28 cellular contexts compared by ENCODE assay signal in the genomic region with DNA sequence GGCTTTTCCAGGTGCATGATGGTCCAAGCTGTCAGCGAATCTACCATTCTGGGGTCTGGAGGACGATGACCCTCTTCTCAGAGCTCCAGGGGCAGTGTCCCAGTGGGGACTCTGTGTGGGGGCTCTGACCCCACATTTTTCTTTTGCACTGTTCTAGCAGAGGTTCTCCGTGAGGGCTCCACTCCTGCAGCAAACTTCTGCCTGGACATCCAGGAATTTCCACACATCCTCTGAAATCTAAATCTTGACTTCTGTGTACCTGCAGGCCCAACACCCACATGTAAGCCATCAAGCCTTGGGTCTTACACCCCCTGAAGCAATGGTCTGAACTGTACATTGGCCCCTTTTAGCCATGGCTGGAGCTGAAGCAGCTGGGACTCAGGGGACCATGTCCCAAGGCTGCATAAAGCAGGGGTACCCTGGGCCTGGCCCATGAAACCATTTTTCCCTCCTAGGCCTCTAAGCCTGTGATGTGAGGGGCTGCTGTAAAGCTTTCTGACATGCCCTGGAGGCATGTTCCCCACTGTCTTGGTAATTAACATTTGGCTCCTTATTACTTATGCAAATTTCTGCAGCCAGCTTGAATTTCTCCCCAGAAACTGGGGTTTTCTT.
"Had no signal": no experiment of that assay in that cellular context is flagged by ENCODE, and none has a peak within 500 bp of the region (broad histone marks: within the 10 kb centered on the region; RNA-seq: fewer than 3 reads in every experiment).

No MANE protein-coding gene starts in this region.

- H3K36me3 ChIP-seq: stomach, suprapubic skin, thoracic aorta, thyroid gland, tibial artery, tibial nerve, transverse colon, upper lobe of left lung, upper lobe of right lung, uterus, vagina had no signal

- H3K27ac Mint-ChIP-seq: stimulated activated effector memory CD8-positive, alpha-beta T cell treated with anti-CD3 and anti-CD28 coated beads, Interleukin-12 subunit alpha, Interleukin-12 subunit beta, amount 100 ng/mL, for 72 hours; stimulated activated memory B cell treated with anti-CD40 and anti-IgM and Interleukin-4, amounts not matched to agents 10 μg/mL and 1 μg/mL and 100 μg/mL, for 72 hours; stimulated activated naive B cell treated with anti-CD40 and anti-IgM and Interleukin-4, amounts not matched to agents 10 μg/mL and 1 μg/mL and 100 μg/mL, for 72 hours; stimulated activated naive CD8-positive, alpha-beta T cell treated with anti-CD3 and anti-CD28 coated beads, Interleukin-15, amount 100 ng/mL, for 72 hours; stimulated activated naive CD8-positive, alpha-beta T cell treated with anti-CD3 and anti-CD28 coated beads, Interleukin-15, Interleukin-2, amounts not matched to agents 100 ng/mL and 50 ng/mL, for 24 hours; type B pancreatic cell had no signal

- H3K4me1 Mint-ChIP-seq: stimulated activated effector memory CD8-positive, alpha-beta T cell treated with anti-CD3 and anti-CD28 coated beads, Interleukin-12 subunit alpha, Interleukin-12 subunit beta, amount 100 ng/mL, for 72 hours; stimulated activated memory B cell treated with anti-CD40 and anti-IgM and Interleukin-4, amounts not matched to agents 10 μg/mL and 1 μg/mL and 100 μg/mL, for 72 hours; stimulated activated naive B cell treated with anti-CD40 and anti-IgM and Interleukin-4, amounts not matched to agents 10 μg/mL and 1 μg/mL and 100 μg/mL, for 72 hours; stimulated activated naive CD8-positive, alpha-beta T cell treated with anti-CD3 and anti-CD28 coated beads, Interleukin-15, amount 100 ng/mL, for 72 hours had no signal

- H3K9me3 ChIP-seq: testis, thoracic aorta, thyroid gland, tibial artery, upper lobe of right lung, uterus, vagina had no signal

- ATAC-seq: stimulated activated effector memory CD8-positive, alpha-beta T cell treated with anti-CD3 and anti-CD28 coated beads, Interleukin-12 subunit alpha, Interleukin-12 subunit beta, amount 100 ng/mL, for 72 hours; stimulated activated memory B cell treated with anti-CD40 and anti-IgM and Interleukin-4, amounts not matched to agents 10 μg/mL and 1 μg/mL and 100 μg/mL, for 72 hours; stimulated activated naive B cell treated with anti-CD40 and anti-IgM and Interleukin-4, amounts not matched to agents 10 μg/mL and 1 μg/mL and 100 μg/mL, for 72 hours; stimulated activated naive CD8-positive, alpha-beta T cell treated with anti-CD3 and anti-CD28 coated beads, Interleukin-15, amount 100 ng/mL, for 72 hours; stimulated activated naive CD8-positive, alpha-beta T cell treated with anti-CD3 and anti-CD28 coated beads, Interleukin-15, Interleukin-2, amounts not matched to agents 100 U/mL and 50 U/mL, for 24 hours; upper lobe of right lung had no signal

- H3K27ac ChIP-seq: stomach, suprapubic skin, testis, thoracic aorta, thyroid gland, tibial artery, tibial nerve, transverse colon, upper lobe of left lung, upper lobe of right lung, uterus, vagina had no signal

- H3K27me3 ChIP-seq: stomach, suprapubic skin, testis, thyroid gland, tibial artery, tibial nerve, transverse colon, upper lobe of left lung, upper lobe of right lung, uterus, vagina had no signal

- FAIRE-seq: urothelium cell line had no signal

- H3K4me3 ChIP-seq: stomach, suprapubic skin, testis, thoracic aorta, thyroid gland, tibial artery, tibial nerve, transverse colon, upper lobe of left lung, upper lobe of right lung, uterus, vagina had no signal

- H3K36me3 Mint-ChIP-seq: stimulated activated effector memory CD8-positive, alpha-beta T cell treated with anti-CD3 and anti-CD28 coated beads, Interleukin-12 subunit alpha, Interleukin-12 subunit beta, amount 100 ng/mL, for 72 hours; stimulated activated naive B cell treated with anti-CD40 and anti-IgM and Interleukin-4, amounts not matched to agents 10 μg/mL and 1 μg/mL and 100 μg/mL, for 72 hours; type B pancreatic cell had no signal

- H3K4me3 Mint-ChIP-seq: stimulated activated effector memory CD8-positive, alpha-beta T cell treated with anti-CD3 and anti-CD28 coated beads, Interleukin-12 subunit alpha, Interleukin-12 subunit beta, amount 100 ng/mL, for 72 hours; stimulated activated memory B cell treated with anti-CD40 and anti-IgM and Interleukin-4, amounts not matched to agents 10 μg/mL and 1 μg/mL and 100 μg/mL, for 72 hours; stimulated activated naive B cell treated with anti-CD40 and anti-IgM and Interleukin-4, amounts not matched to agents 10 μg/mL and 1 μg/mL and 100 μg/mL, for 72 hours; stimulated activated naive CD8-positive, alpha-beta T cell treated with anti-CD3 and anti-CD28 coated beads, Interleukin-15, amount 100 ng/mL, for 72 hours; stimulated activated naive CD8-positive, alpha-beta T cell treated with anti-CD3 and anti-CD28 coated beads, Interleukin-15, Interleukin-2, amounts not matched to agents 100 ng/mL and 50 ng/mL, for 24 hours; type B pancreatic cell had no signal

- DNase-seq: stimulated activated CD4-positive, alpha-beta T cell treated with anti-CD3 and anti-CD28 coated beads, Interleukin-2, amount 100 ng/mL, for 48 hours; stimulated activated CD4-positive, alpha-beta T cell treated with anti-CD3 and anti-CD28 coated beads, Interleukin-4, amount 100 ng/mL, for 1 hour; stimulated activated CD4-positive, alpha-beta T cell treated with anti-CD3 and anti-CD28 coated beads, Interleukin-4, amount 100 ng/mL, for 24 hours; stimulated activated CD4-positive, alpha-beta T cell treated with anti-CD3 and anti-CD28 coated beads, Interleukin-4, amount 100 ng/mL, for 4 hours; stimulated activated CD8-positive, alpha-beta memory T cell treated with anti-CD3 and anti-CD28 coated beads, Interleukin-4, amount 100 ng/mL, for 48 hours; stimulated activated naive B cell treated with anti-CD40 and anti-IgM and Interleukin-4, amounts not matched to agents 10 μg/mL and 1 μg/mL and 100 μg/mL, for 72 hours; stimulated activated naive CD4-positive, alpha-beta T cell; stimulated activated naive CD4-positive, alpha-beta T cell treated with Interleukin-2 at 50 U/mL for 16 hours; stimulated activated naive CD8-positive, alpha-beta T cell treated with anti-CD3 and anti-CD28 coated beads, Interleukin-15, amount 100 ng/mL, for 72 hours; stimulated activated naive CD8-positive, alpha-beta T cell treated with anti-CD3 and anti-CD28 coated beads, Interleukin-15, Interleukin-2, amounts not matched to agents 100 U/mL and 50 U/mL, for 24 hours; stomach; substantia nigra; testis; thyroid gland; tibial artery; transverse colon; upper lobe of left lung; upper lobe of right lung; uterus had no signal

- H3K27me3 Mint-ChIP-seq: type B pancreatic cell had no signal

- H3K4me1 ChIP-seq: stomach, suprapubic skin, testis, thyroid gland, tibial artery, tibial nerve, transverse colon, upper lobe of left lung, upper lobe of right lung, uterus, vagina had no signal
